Comparison of ENCODE assay signal across 8 cellular contexts in genomic region chr7:15685358-15686181, GRCh38. TPM values are rescaled to one million over a fixed set of nuclear protein-coding genes. Genes with fewer than 3 reads are reported as not detected.
A peak's percentile ranks its signal among the peaks of the same experiment; 100 is the strongest.
DNase-seq lines count a peak whose midpoint lies in the region; ATAC-seq, FAIRE-seq and TF ChIP-seq lines count a peak whose summit lies in the region.

No MANE protein-coding gene starts in this region.

- TF ChIP-seq CTCF in Calu3 (IDR thresholded peaks at IDR 0.05; ENCODE audit: unreplicated experiment) (no peak), foreskin keratinocyte (conservative IDR thresholded peaks at IDR 0.05) (no peak), pancreas (IDR thresholded peaks at IDR 0.05) (no peak)

- H3K4me3 ChIP-seq in pancreas: peak overlapping the region in 3 of 4 donors; percentile 5 to 35 (median 13)

- BruUV-seq in Calu3 (replicated peaks; lab: Mats Ljungman, UMichigan): no TSS peak

- CTCF ChIA-PET in Calu3 (lab: Charles Lee): interaction anchor here (0.5 to 5.2 kb wide), 5 partner anchors 11 to 131 kb away, joined by 3 to 32 read pairs (median 4); partner anchors contain the start of gene AGMO
- CTCF ChIA-PET in activated CD4-positive, alpha-beta T cell treated with anti-CD3 and anti-CD28 coated beads, Interleukin-2, amount 10 ng/mL, durations not matched to agents 7 days and 5 days (lab: Charles Lee): no interaction called here

- H3K27me3 ChIP-seq in foreskin keratinocyte (peaks cover 69% of the 10 kb centered on the region), pancreas (peaks cover 0 to 46% (median 7%) of the 10 kb centered on the region in 4 donors)

- no peaks in the 10 kb centered on the region for H3K9me3 ChIP-seq in pancreas

- WGBS in pancreas, 2 donors: 2% methylated on average over 50 of the region's 50 CpGs

- peaks cover 48% of the 10 kb centered on the region for H3K27me3 Mint-ChIP-seq in Calu3 (ENCODE audit: unreplicated experiment)
- H3K27me3 Mint-ChIP-seq in activated CD4-positive, alpha-beta T cell treated with anti-CD3 and anti-CD28 coated beads, Interleukin-2, amount 10 ng/mL, durations not matched to agents 7 days and 5 days: peaks cover 39% of the 10 kb centered on the region

- FAIRE-seq in pancreas (lab: Jason Lieb, UNC): no peak

- POLR2A ChIA-PET in activated CD4-positive, alpha-beta T cell treated with anti-CD3 and anti-CD28 coated beads, Interleukin-2, amount 10 ng/mL, durations not matched to agents 7 days and 5 days (lab: Charles Lee): no interaction called here

- H3K4me3 Mint-ChIP-seq in Calu3 (ENCODE audit: low read depth, unreplicated experiment): peak overlapping the region; percentile 95
- H3K4me3 Mint-ChIP-seq in activated CD4-positive, alpha-beta T cell treated with anti-CD3 and anti-CD28 coated beads, Interleukin-2, amount 10 ng/mL, durations not matched to agents 7 days and 5 days: no peak overlapping the region

- H3K27ac Mint-ChIP-seq in Calu3 (ENCODE audit: unreplicated experiment): peak overlapping the region; percentile 63
- no peak overlapping the region for H3K27ac Mint-ChIP-seq in activated CD4-positive, alpha-beta T cell treated with anti-CD3 and anti-CD28 coated beads, Interleukin-2, amount 10 ng/mL, durations not matched to agents 7 days and 5 days

- DNase-seq in Calu3 (peak; percentile 71), NCI-H748 treated with DMSO at 0.1 percent for 48 hours (lab: John Stamatoyannopoulos, UW) (peak; percentile 74), foreskin keratinocyte (peak in 1 of 2 donors; percentile 15), pancreas (peak in 2 of 6 donors; percentile 46 to 66), cerebellum (ENCODE audit: low spot score) (no peak), Kasumi-1 (lab: John Stamatoyannopoulos, UW) (no peak)
- DNase-seq in activated CD4-positive, alpha-beta T cell treated with anti-CD3 and anti-CD28 coated beads, Interleukin-2, amount 10 ng/mL, durations not matched to agents 7 days and 5 days: no peak

- H3K36me3 Mint-ChIP-seq in Calu3 (ENCODE audit: insufficient read depth, unreplicated experiment): peaks cover 47% of the 10 kb centered on the region
- H3K36me3 Mint-ChIP-seq in activated CD4-positive, alpha-beta T cell treated with anti-CD3 and anti-CD28 coated beads, Interleukin-2, amount 10 ng/mL, durations not matched to agents 7 days and 5 days (ENCODE audit: low read depth): no peaks in the 10 kb centered on the region

- peak; percentile 57 for ATAC-seq in foreskin keratinocyte
- peak in 3 of 4 donors; percentile 40 to 56 (median 45) for ATAC-seq in pancreas
- no peak for ATAC-seq in HG02840 (IDR thresholded peaks at IDR 0.05; ENCODE audit: low FRiP score, unreplicated experiment)

- no peaks in the 10 kb centered on the region for H3K9me3 Mint-ChIP-seq in Calu3 (ENCODE audit: low read depth, unreplicated experiment)
- H3K9me3 Mint-ChIP-seq in activated CD4-positive, alpha-beta T cell treated with anti-CD3 and anti-CD28 coated beads, Interleukin-2, amount 10 ng/mL, durations not matched to agents 7 days and 5 days: no peaks in the 10 kb centered on the region

- H3K27ac ChIP-seq in foreskin keratinocyte (no peak overlapping the region), pancreas (peak overlapping the region in 1 of 4 donors; percentile 35)

- peaks cover 47% of the 10 kb centered on the region for H3K4me1 Mint-ChIP-seq in Calu3 (ENCODE audit: low read depth, unreplicated experiment)
- H3K4me1 Mint-ChIP-seq in activated CD4-positive, alpha-beta T cell treated with anti-CD3 and anti-CD28 coated beads, Interleukin-2, amount 10 ng/mL, durations not matched to agents 7 days and 5 days: no peaks in the 10 kb centered on the region

- intact Hi-C loops in Calu3 (cut with micrococcal nuclease; ENCODE audit: unreplicated experiment) (loop anchor here (10.0 kb wide), 1 partner anchor 379 kb away; no protein-coding TSS in a partner anchor), pancreas (cut with DNase I) (no loop called here)

- no peaks in the 10 kb centered on the region for H3K36me3 ChIP-seq in pancreas

- H3K4me1 ChIP-seq in foreskin keratinocyte (no peaks in the 10 kb centered on the region), pancreas (no peaks in the 10 kb centered on the region)

RNA-seq across cellular contexts. Expression of gene MEOX2, which starts 0.9 kb away (rescaled TPM):
- total RNA-seq in Calu3 (2022): 8.7 and 12.6 TPM in 2 replicates
- total RNA-seq in foreskin keratinocyte: not detected in 2 replicates
- not detected in 2 replicates for polyA plus RNA-seq in foreskin keratinocyte
- total RNA-seq in pancreas: 1 to 10 TPM in 3 of 6 donors, under 1 TPM in 3; 0.24 to 2.9 (median 0.91) TPM
- polyA plus RNA-seq in pancreas: 1 to 10 TPM; 1.2 to 1.3 TPM
- 0.09 TPM for total RNA-seq in cerebellum
- total RNA-seq in activated CD4-positive, alpha-beta T cell treated with anti-CD3 and anti-CD28 coated beads, Interleukin-2, amount 10 ng/mL, durations not matched to agents 7 days and 5 days: not detected

Comparison
In these comparisons a context has a peak if more than half of its experiments do, and no peak if none do; other contexts are left out.
1. DNase-seq: peak in Calu3 (single experiment) and NCI-H748 treated with DMSO at 0.1 percent for 48 hours (single experiment); none in cerebellum (single experiment), Kasumi-1 (0 of 2) and activated CD4-positive, alpha-beta T cell treated with anti-CD3 and anti-CD28 coated beads, Interleukin-2, amount 10 ng/mL, durations not matched to agents 7 days and 5 days (single experiment).